Comparison of ENCODE assay signal across 10 cellular contexts in the genomic region with DNA sequence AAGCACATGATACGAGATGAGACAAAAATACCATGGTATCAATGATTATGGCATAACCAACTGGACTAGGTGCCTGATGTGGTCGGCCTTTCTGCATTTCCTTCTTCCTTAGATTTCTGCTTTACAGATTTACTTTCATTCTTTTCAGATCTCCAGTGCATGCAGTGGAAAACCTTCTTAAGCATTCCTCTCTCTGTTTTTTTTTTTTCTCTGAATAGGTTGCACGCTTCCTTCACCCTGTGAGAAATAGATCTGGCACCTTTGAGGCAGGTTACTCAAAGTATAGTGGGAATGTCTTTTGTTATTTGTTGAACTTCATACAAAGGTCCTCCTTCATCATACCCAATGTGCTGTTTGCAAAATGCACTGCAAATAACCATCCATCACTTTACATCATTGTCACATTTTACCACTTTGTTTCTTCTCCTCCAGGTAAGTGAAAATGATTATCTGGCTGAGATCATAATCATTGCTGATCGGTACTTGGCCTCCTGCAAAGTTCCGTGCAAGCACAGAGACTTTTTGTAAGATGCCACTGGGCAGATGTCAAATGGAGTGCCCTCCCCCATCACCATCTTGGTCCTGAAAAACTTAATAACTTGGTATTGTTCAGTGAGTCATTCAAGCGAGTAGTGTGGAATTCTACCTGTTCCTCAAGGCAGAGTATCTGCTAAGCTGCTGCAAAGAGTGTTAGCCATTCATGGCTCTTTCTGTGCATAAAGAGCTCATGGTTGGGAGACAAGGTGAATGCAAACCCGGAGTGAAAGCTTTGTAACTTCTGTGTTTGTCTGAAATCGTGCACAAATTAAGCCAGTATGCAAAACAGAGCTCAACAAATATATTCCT.
DNase-seq lines count a peak whose midpoint lies in the region; ATAC-seq lines count a peak whose summit lies in the region.
"Had no signal": no experiment of that assay in that cellular context is flagged by ENCODE, and none has a peak within 500 bp of the region (broad histone marks: within the 10 kb centered on the region; RNA-seq: fewer than 3 reads in every experiment).

No MANE protein-coding gene starts in this region.

- DNase-seq in iPS-NIHi11 (ENCODE audit: low spot score) (peak; percentile 24), NCI-H1092 treated with DMSO at 0.1 percent for 48 hours (lab: John Stamatoyannopoulos, UW) (no peak), cerebellar cortex (ENCODE audit: low spot score) (no peak), NCI-H1092 (lab: John Stamatoyannopoulos, UW) (no peak)
- DNase-seq in stimulated activated naive CD4-positive, alpha-beta T cell treated with Interleukin-2 at 50 U/mL for 16 hours (lab: John Stamatoyannopoulos, UW): no peak
- DNase-seq: activated gamma-delta T cell treated with Interleukin-2 at 50 U/mL for 16 hours, upper lobe of right lung had no signal

- ATAC-seq in GM18519 (IDR thresholded peaks at IDR 0.05; ENCODE audit: low FRiP score, unreplicated experiment) (peak; percentile 45), GM21576 (IDR thresholded peaks at IDR 0.05; ENCODE audit: unreplicated experiment) (peak; percentile 66), HG03159 (IDR thresholded peaks at IDR 0.05; ENCODE audit: unreplicated experiment) (peak; percentile 62)
- ATAC-seq: upper lobe of right lung had no signal
